Comparison of ENCODE assay signal across 2 cellular contexts in the genomic region with DNA sequence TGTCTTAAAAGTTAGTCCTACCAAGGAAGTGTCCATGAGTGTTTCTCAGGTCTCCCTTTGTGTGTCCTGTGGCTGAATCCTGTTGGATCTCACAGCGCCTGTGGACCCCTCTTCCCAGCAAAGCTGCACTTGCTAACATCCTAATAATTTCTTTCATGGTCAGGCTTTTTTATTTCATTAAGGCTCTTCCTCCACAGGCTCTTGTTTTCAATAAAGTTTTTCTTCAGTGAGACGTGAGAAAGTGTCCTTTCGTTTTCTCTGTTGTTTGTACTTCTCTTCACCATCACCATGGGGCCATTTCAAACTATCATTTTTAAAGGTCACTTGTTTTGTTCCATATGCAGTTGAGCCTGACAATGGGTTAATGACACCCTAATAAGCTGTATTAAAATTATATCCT.
TF ChIP-seq lines count a peak whose summit lies in the region.

No MANE protein-coding gene starts in this region.

TF ChIP-seq in IMR-90, 13 proteins besides CTCF, POLR2A, EP300 and RAD21:
- TF ChIP-seq, protein P1, sequence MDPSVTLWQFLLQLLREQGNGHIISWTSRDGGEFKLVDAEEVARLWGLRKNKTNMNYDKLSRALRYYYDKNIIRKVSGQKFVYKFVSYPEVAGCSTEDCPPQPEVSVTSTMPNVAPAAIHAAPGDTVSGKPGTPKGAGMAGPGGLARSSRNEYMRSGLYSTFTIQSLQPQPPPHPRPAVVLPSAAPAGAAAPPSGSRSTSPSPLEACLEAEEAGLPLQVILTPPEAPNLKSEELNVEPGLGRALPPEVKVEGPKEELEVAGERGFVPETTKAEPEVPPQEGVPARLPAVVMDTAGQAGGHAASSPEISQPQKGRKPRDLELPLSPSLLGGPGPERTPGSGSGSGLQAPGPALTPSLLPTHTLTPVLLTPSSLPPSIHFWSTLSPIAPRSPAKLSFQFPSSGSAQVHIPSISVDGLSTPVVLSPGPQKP (IDR thresholded peaks at IDR 0.05; ENCODE audit: borderline replicate concordance, low read depth, low read length): no peak
- TF ChIP-seq MAZ (IDR thresholded peaks at IDR 0.05; ENCODE audit: borderline replicate concordance, low read depth, low read length) (no peak), BHLHE40 (IDR thresholded peaks at IDR 0.05; ENCODE audit: low read depth, low read length) (no peak), NFE2L2 (IDR thresholded peaks at IDR 0.05; ENCODE audit: low read depth, low read length) (no peak), MAFK (IDR thresholded peaks at IDR 0.05; ENCODE audit: low read depth, low read length) (no peak), CHD1 (IDR thresholded peaks at IDR 0.05; ENCODE audit: low read depth, low read length) (no peak), MXI1 (IDR thresholded peaks at IDR 0.05; ENCODE audit: borderline replicate concordance, low read depth, low read length) (no peak), CEBPB (IDR thresholded peaks at IDR 0.05; ENCODE audit: low read depth, low read length) (no peak), RFX5 (IDR thresholded peaks at IDR 0.05; ENCODE audit: low read depth, low read length) (no peak), RCOR1 (IDR thresholded peaks at IDR 0.05; ENCODE audit: insufficient replicate concordance, low read length) (no peak), SMC3 (IDR thresholded peaks at IDR 0.05; ENCODE audit: low read depth, low read length) (no peak), FOS (IDR thresholded peaks at IDR 0.05; ENCODE audit: low read depth, low read length) (no peak)
- TF ChIP-seq, protein P2, sequence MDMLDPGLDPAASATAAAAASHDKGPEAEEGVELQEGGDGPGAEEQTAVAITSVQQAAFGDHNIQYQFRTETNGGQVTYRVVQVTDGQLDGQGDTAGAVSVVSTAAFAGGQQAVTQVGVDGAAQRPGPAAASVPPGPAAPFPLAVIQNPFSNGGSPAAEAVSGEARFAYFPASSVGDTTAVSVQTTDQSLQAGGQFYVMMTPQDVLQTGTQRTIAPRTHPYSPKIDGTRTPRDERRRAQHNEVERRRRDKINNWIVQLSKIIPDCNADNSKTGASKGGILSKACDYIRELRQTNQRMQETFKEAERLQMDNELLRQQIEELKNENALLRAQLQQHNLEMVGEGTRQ (IDR thresholded peaks at IDR 0.05; ENCODE audit: low read depth, low read length): no peak

TF ChIP-seq in GM12878, 131 proteins besides CTCF, POLR2A, EP300 and RAD21:
- TF ChIP-seq, protein P3, sequence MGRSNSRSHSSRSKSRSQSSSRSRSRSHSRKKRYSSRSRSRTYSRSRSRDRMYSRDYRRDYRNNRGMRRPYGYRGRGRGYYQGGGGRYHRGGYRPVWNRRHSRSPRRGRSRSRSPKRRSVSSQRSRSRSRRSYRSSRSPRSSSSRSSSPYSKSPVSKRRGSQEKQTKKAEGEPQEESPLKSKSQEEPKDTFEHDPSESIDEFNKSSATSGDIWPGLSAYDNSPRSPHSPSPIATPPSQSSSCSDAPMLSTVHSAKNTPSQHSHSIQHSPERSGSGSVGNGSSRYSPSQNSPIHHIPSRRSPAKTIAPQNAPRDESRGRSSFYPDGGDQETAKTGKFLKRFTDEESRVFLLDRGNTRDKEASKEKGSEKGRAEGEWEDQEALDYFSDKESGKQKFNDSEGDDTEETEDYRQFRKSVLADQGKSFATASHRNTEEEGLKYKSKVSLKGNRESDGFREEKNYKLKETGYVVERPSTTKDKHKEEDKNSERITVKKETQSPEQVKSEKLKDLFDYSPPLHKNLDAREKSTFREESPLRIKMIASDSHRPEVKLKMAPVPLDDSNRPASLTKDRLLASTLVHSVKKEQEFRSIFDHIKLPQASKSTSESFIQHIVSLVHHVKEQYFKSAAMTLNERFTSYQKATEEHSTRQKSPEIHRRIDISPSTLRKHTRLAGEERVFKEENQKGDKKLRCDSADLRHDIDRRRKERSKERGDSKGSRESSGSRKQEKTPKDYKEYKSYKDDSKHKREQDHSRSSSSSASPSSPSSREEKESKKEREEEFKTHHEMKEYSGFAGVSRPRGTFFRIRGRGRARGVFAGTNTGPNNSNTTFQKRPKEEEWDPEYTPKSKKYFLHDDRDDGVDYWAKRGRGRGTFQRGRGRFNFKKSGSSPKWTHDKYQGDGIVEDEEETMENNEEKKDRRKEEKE (IDR thresholded peaks at IDR 0.05): no peak
- TF ChIP-seq, protein P4, sequence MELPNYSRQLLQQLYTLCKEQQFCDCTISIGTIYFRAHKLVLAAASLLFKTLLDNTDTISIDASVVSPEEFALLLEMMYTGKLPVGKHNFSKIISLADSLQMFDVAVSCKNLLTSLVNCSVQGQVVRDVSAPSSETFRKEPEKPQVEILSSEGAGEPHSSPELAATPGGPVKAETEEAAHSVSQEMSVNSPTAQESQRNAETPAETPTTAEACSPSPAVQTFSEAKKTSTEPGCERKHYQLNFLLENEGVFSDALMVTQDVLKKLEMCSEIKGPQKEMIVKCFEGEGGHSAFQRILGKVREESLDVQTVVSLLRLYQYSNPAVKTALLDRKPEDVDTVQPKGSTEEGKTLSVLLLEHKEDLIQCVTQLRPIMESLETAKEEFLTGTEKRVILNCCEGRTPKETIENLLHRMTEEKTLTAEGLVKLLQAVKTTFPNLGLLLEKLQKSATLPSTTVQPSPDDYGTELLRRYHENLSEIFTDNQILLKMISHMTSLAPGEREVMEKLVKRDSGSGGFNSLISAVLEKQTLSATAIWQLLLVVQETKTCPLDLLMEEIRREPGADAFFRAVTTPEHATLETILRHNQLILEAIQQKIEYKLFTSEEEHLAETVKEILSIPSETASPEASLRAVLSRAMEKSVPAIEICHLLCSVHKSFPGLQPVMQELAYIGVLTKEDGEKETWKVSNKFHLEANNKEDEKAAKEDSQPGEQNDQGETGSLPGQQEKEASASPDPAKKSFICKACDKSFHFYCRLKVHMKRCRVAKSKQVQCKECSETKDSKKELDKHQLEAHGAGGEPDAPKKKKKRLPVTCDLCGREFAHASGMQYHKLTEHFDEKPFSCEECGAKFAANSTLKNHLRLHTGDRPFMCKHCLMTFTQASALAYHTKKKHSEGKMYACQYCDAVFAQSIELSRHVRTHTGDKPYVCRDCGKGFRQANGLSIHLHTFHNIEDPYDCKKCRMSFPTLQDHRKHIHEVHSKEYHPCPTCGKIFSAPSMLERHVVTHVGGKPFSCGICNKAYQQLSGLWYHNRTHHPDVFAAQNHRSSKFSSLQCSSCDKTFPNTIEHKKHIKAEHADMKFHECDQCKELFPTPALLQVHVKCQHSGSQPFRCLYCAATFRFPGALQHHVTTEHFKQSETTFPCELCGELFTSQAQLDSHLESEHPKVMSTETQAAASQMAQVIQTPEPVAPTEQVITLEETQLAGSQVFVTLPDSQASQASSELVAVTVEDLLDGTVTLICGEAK (IDR thresholded peaks at IDR 0.05; ENCODE audit: borderline replicate concordance): peak; percentile 79
